ENCODE assay signal across 13 cellular contexts in the genomic region with DNA sequence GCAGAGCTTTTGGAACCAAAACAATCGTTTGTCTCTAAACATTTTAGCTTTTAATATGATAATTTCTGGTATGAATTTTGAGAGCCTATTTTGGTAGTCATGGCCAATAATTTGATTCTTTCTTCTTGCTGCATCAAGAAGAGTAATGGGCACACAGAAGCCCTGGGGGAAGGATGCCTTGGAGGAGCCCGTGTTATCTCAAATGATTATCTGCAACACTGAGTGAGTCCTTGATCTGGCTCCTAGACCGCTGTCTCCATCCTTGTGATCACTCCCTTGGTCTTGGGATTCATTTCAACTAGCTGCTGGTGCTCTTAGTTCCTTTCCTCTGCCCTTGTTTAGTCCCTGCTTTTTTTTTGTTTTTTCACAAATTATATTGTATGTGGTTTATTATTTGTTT.
A peak's percentile ranks its signal among the peaks of the same experiment; 100 is the strongest.
DNase-seq lines count a peak whose midpoint lies in the region; ATAC-seq lines count a peak whose summit lies in the region.
"Had no signal": no experiment of that assay in that cellular context is flagged by ENCODE, and none has a peak within 500 bp of the region (broad histone marks: within the 10 kb centered on the region; RNA-seq: fewer than 3 reads in every experiment).

No MANE protein-coding gene starts in this region.

- no peak for DNase-seq in SJCRH30
- peak; percentile 67 for DNase-seq in islet precursor cell
- DNase-seq in caudate nucleus (lab: John Stamatoyannopoulos, UW): no peak
- DNase-seq in activated T-cell treated with anti-CD3 and anti-CD28 coated beads for 4 hours: no peak
- DNase-seq: C1 segment of cervical spinal cord; Calu3; CD4-positive, alpha-beta T cell; DMS 273 treated with DMSO at 0.1 percent for 48 hours had no signal

- H3K4me1 ChIP-seq in SJCRH30 (peaks cover 5% of the 10 kb centered on the region; the same call in 1 of the 2 replicates), muscle layer of colon (ENCODE audit: insufficient read depth, low read length) (peaks cover 26% of the 10 kb centered on the region), stomach smooth muscle (ENCODE audit: control insufficient read depth, insufficient read depth, low read length) (peaks cover 8% of the 10 kb centered on the region)
- H3K4me1 ChIP-seq: HAP-1 had no signal

- ATAC-seq in HG03521 (IDR thresholded peaks at IDR 0.05; ENCODE audit: unreplicated experiment): no peak
- ATAC-seq: HepG2 had no signal

- H3K4me3 ChIP-seq in SJCRH30 (no peak overlapping the region), muscle layer of colon (ENCODE audit: low read depth in 1 of 2, low read length in 2 of 2) (peak overlapping the region in 1 of 2 donors; percentile 11), stomach smooth muscle (ENCODE audit: low read length in 2 of 2) (peak overlapping the region in 1 of 2 donors; percentile 50)
- H3K4me3 ChIP-seq: HAP-1 had no signal

- no peak overlapping the region for H3K9ac ChIP-seq in muscle layer of colon (ENCODE audit: low read length)
- no peak overlapping the region for H3K9ac ChIP-seq in stomach smooth muscle (ENCODE audit: low read length in 2 of 2)

- H3K9me3 ChIP-seq in SJCRH30 (replicated peaks) (no peaks in the 10 kb centered on the region), muscle layer of colon (ENCODE audit: low read length) (no peaks in the 10 kb centered on the region), stomach smooth muscle (ENCODE audit: control insufficient read depth in 2 of 2, low read length in 2 of 2) (no peaks in the 10 kb centered on the region)
- H3K9me3 ChIP-seq: HAP-1 had no signal

- H3K27ac ChIP-seq in SJCRH30 (peak overlapping the region; percentile 54; the same call in 1 of the 2 replicates), muscle layer of colon (ENCODE audit: low read depth, low read length) (peak overlapping the region; percentile 2), stomach smooth muscle (ENCODE audit: low read length) (peak overlapping the region; percentile 55), caudate nucleus (ENCODE audit: low read depth, low read length) (no peak overlapping the region)

- H3K27me3 ChIP-seq in SJCRH30 (no peaks in the 10 kb centered on the region), muscle layer of colon (ENCODE audit: control insufficient read depth in 1 of 2, insufficient read depth in 2 of 2, low read length in 2 of 2) (no peaks in the 10 kb centered on the region), stomach smooth muscle (ENCODE audit: control insufficient read depth in 1 of 2, insufficient read depth in 2 of 2, low read length in 2 of 2) (no peaks in the 10 kb centered on the region)

- H3K36me3 ChIP-seq in SJCRH30 (no peaks in the 10 kb centered on the region), muscle layer of colon (ENCODE audit: insufficient read depth, low read length) (no peaks in the 10 kb centered on the region), stomach smooth muscle (ENCODE audit: control insufficient read depth in 2 of 2, insufficient read depth in 2 of 2, low read length in 2 of 2) (no peaks in the 10 kb centered on the region)
- H3K36me3 ChIP-seq: HAP-1 had no signal
